ENCODE assay signal across 15 cellular contexts in genomic region chrX:1242901-1243402, GRCh38. TPM values are rescaled to one million over a fixed set of nuclear protein-coding genes. Genes with fewer than 3 reads are reported as not detected.
A peak's percentile ranks its signal among the peaks of the same experiment; 100 is the strongest.
DNase-seq lines count a peak whose midpoint lies in the region; ATAC-seq lines count a peak whose summit lies in the region.
"Had no signal": no experiment of that assay in that cellular context is flagged by ENCODE, and none has a peak within 500 bp of the region (broad histone marks: within the 10 kb centered on the region; RNA-seq: fewer than 3 reads in every experiment).

No MANE protein-coding gene starts in this region.

- H3K79me2 ChIP-seq in GM23248 (ENCODE audit: insufficient read depth), result no peaks in the 10 kb centered on the region

- ATAC-seq in GM19463 (IDR thresholded peaks at IDR 0.05; ENCODE audit: unreplicated experiment), result peak; percentile 40
- ATAC-seq in HG02763 (IDR thresholded peaks at IDR 0.05; ENCODE audit: unreplicated experiment), result no peak
- ATAC-seq: CD8-positive, alpha-beta T cell had no signal

- H3K4me2 ChIP-seq in GM23248 (ENCODE audit: unreplicated experiment), result no peak overlapping the region

- H3K36me3 ChIP-seq in iPS-20b (ENCODE audit: insufficient read depth, low read depth, low read length) (no peaks in the 10 kb centered on the region), GM23248 (ENCODE audit: low read depth) (no peaks in the 10 kb centered on the region)
- H3K36me3 ChIP-seq: cardiac muscle cell had no signal

- no peaks in the 10 kb centered on the region for H3K9me2 ChIP-seq in GM23248 (ENCODE audit: insufficient read depth)

- H3K9me3 ChIP-seq in iPS-20b (ENCODE audit: insufficient read depth, low read depth, low read length) (no peaks in the 10 kb centered on the region), GM23248 (ENCODE audit: low read depth) (no peaks in the 10 kb centered on the region)

- H3K4me1 ChIP-seq in iPS-20b (ENCODE audit: insufficient read depth, low read length) (peaks cover 7% of the 10 kb centered on the region; the same call in 1 of the 2 replicates), GM23248 (ENCODE audit: insufficient read depth) (no peaks in the 10 kb centered on the region)

- WGBS in GM23248 (ENCODE audit: low coverage in 1 of 2, low lambda C conversion rate in 2 of 2, missing lambda C conversion rate in 2 of 2), 2 experiments, result 69 to 72% methylated on average over 7 to 8 of the region's 8 CpGs

- no peaks in the 10 kb centered on the region for H3F3A ChIP-seq in GM23248 (ENCODE audit: insufficient read depth)

- no peak overlapping the region for H3K4me3 ChIP-seq in iPS-20b (ENCODE audit: low read length)
- no peak overlapping the region for H3K4me3 ChIP-seq in GM23248
- H3K4me3 ChIP-seq: cardiac muscle cell had no signal

- H3K27ac ChIP-seq in iPS-20b (ENCODE audit: low read length), result no peak overlapping the region
- H3K27ac ChIP-seq in GM23248, result no peak overlapping the region
- H3K27ac ChIP-seq: cardiac muscle cell, VCaP had no signal

- no peak overlapping the region for H2AFZ ChIP-seq in GM23248

- no peaks in the 10 kb centered on the region for H4K20me1 ChIP-seq in GM23248 (ENCODE audit: insufficient read depth)

- H3K9ac ChIP-seq in iPS-20b (ENCODE audit: low read depth, low read length) (peak overlapping the region; percentile 7; the same call in 1 of the 2 replicates), GM23248 (no peak overlapping the region)

- in situ Hi-C loops in GM23248 (cut with MboI), result no loop called here
- in situ Hi-C loops in ACHN (cut with HindIII; ENCODE audit: low pct_ligation_motif_present, low pct_unique_long_range_greater_than_20kb, low sequenced_read_pairs), result no loop called here

- H3K27me3 ChIP-seq in iPS-20b (ENCODE audit: insufficient read depth, low read length), result no peaks in the 10 kb centered on the region
- H3K27me3 ChIP-seq in GM23248 (replicated peaks; ENCODE audit: insufficient read depth), result no peaks in the 10 kb centered on the region
- H3K27me3 ChIP-seq: cardiac muscle cell had no signal

- DNase-seq in A172 (ENCODE audit: low spot score) (peak; percentile 79), Kasumi-1 (lab: John Stamatoyannopoulos, UW) (no peak), GM23248 (no peak), ACHN (no peak)
- DNase-seq in activated CD4-positive, alpha-beta T cell treated with anti-CD3 and anti-CD28 coated beads, Interleukin-2, amount 50 U/mL, for 4 hours, result peak; percentile 27 to 29
- DNase-seq: glutamatergic neuron, GOT3, NCI-H524 had no signal

RNA-seq across cellular contexts. Expression of gene CSF2RA, which starts 25.7 kb away (rescaled TPM):
- 0.38 and 2.5 TPM in 2 replicates for total RNA-seq in A172 (2014; rRNA removed; shearing (Covaris generic))
- not detected in 2 replicates for total RNA-seq in GM23248 (2014; rRNA removed; shearing (Covaris generic))
- polyA plus RNA-seq in GM23248 (2016; fragmentation: Nextera tagmentation; extraction: Ambion mirVana), result not detected in 2 replicates
- total RNA-seq: CD8-positive, alpha-beta T cell had no signal

RNA-seq across cellular contexts. Expression of gene CRLF2, which starts 30.5 kb away (rescaled TPM):
- not detected in 2 replicates for total RNA-seq in A172 (2014; rRNA removed; shearing (Covaris generic))
- not detected in 2 replicates for total RNA-seq in GM23248 (2014; rRNA removed; shearing (Covaris generic))
- polyA plus RNA-seq in GM23248 (2016; fragmentation: Nextera tagmentation; extraction: Ambion mirVana), result not detected in 2 replicates
- total RNA-seq: cardiac muscle cell; CD8-positive, alpha-beta T cell had no signal
- polyA plus RNA-seq: cardiac muscle cell, neural cell had no signal

Comparison
In these comparisons a context has a peak if more than half of its experiments do, and no peak if none do; other contexts are left out.
1. DNase-seq: peak in A172 (single experiment) and activated CD4-positive, alpha-beta T cell treated with anti-CD3 and anti-CD28 coated beads, Interleukin-2, amount 50 U/mL, for 4 hours (2 of 2); none in Kasumi-1 (0 of 2), GM23248 (single experiment) and ACHN (single experiment).